Comparison of ENCODE assay signal across 19 cellular contexts in genomic region chr6:108922499-108922898, GRCh38.
DNase-seq lines count a peak whose midpoint lies in the region; ATAC-seq and TF ChIP-seq lines count a peak whose summit lies in the region.
"Had no signal": no experiment of that assay in that cellular context is flagged by ENCODE, and none has a peak within 500 bp of the region (broad histone marks: within the 10 kb centered on the region; RNA-seq: fewer than 3 reads in every experiment).

No MANE protein-coding gene starts in this region.

- H3K4me3 ChIP-seq in left ventricle myocardium inferior (no peak overlapping the region), psoas muscle (no peak overlapping the region), upper lobe of right lung (no peak overlapping the region)
- H3K4me3 ChIP-seq: GM23248 had no signal

- H3K36me3 ChIP-seq in left ventricle myocardium inferior (no peaks in the 10 kb centered on the region), psoas muscle (ENCODE audit: insufficient read depth in 1 of 2, low read depth in 1 of 2) (no peaks in the 10 kb centered on the region), upper lobe of right lung (no peaks in the 10 kb centered on the region)

- TF ChIP-seq CTCF in left ventricle myocardium inferior (IDR thresholded peaks at IDR 0.05; ENCODE audit: borderline replicate concordance) (no peak), psoas muscle (IDR thresholded peaks at IDR 0.05) (no peak), upper lobe of right lung (IDR thresholded peaks at IDR 0.05) (no peak)

- H3K27me3 ChIP-seq in left ventricle myocardium inferior (ENCODE audit: low read depth) (no peaks in the 10 kb centered on the region), psoas muscle (ENCODE audit: insufficient read depth in 3 of 3, low read length in 2 of 3) (no peaks in the 10 kb centered on the region), upper lobe of right lung (no peaks in the 10 kb centered on the region)

- H3K27me3 Mint-ChIP-seq in T-helper 17 cell: no peaks in the 10 kb centered on the region
- H3K27me3 Mint-ChIP-seq: CD4-positive, alpha-beta memory T cell; IgD-negative memory B cell had no signal

- H3K4me1 Mint-ChIP-seq in T-helper 17 cell: peaks cover 21% of the 10 kb centered on the region

- DNase-seq in left ventricle myocardium inferior (no peak), Right ventricle myocardium superior (no peak), T-helper 17 cell (no peak), psoas muscle (no peak), DMS 273 (lab: John Stamatoyannopoulos, UW; ENCODE audit: unreplicated experiment) (no peak), RKO (ENCODE audit: low spot score) (no peak), upper lobe of right lung (no peak)
- DNase-seq: AML-193; C1 segment of cervical spinal cord; CD4-positive, alpha-beta memory T cell; DMS153; DMS79 treated with DMSO at 0.1 percent for 48 hours; EL; GM23248; H9; KG1 had no signal

- peak overlapping the region; percentile 6 for H3K27ac Mint-ChIP-seq in T-helper 17 cell
- H3K27ac Mint-ChIP-seq: IgD-negative memory B cell had no signal

- no peak overlapping the region for H3K4me3 Mint-ChIP-seq in T-helper 17 cell
- H3K4me3 Mint-ChIP-seq: H9, IgD-negative memory B cell had no signal

- peaks cover 23% of the 10 kb centered on the region for H3K4me1 ChIP-seq in left ventricle myocardium inferior
- peaks cover 18% of the 10 kb centered on the region for H3K4me1 ChIP-seq in psoas muscle
- H3K4me1 ChIP-seq in upper lobe of right lung: peaks cover 4% of the 10 kb centered on the region

- H3K36me3 Mint-ChIP-seq in T-helper 17 cell (ENCODE audit: low read depth): peaks cover 2% of the 10 kb centered on the region

- H3K9me3 ChIP-seq in left ventricle myocardium inferior (replicated peaks): no peaks in the 10 kb centered on the region
- no peaks in the 10 kb centered on the region for H3K9me3 ChIP-seq in T-helper 17 cell (ENCODE audit: control insufficient read depth, low read length, poor library complexity, severe bottlenecking)
- no peaks in the 10 kb centered on the region for H3K9me3 ChIP-seq in psoas muscle
- no peaks in the 10 kb centered on the region for H3K9me3 ChIP-seq in upper lobe of right lung

- intact Hi-C loops in left ventricle myocardium inferior (cut with micrococcal nuclease) (no loop called here), Right ventricle myocardium superior (cut with DNase I) (no loop called here), psoas muscle (cut with DNase I) (no loop called here), upper lobe of right lung (cut with DNase I) (no loop called here)

- ATAC-seq in Right ventricle myocardium superior (ENCODE audit: poor library complexity): no peak
- ATAC-seq in T-helper 17 cell: no peak
- no peak for ATAC-seq in psoas muscle
- no peak for ATAC-seq in HG03439 (IDR thresholded peaks at IDR 0.05; ENCODE audit: unreplicated experiment)
- no peak for ATAC-seq in upper lobe of right lung

- H3K27ac ChIP-seq in left ventricle myocardium inferior (replicated peaks): peak overlapping the region; percentile 37
- peak overlapping the region; percentile 72 for H3K27ac ChIP-seq in psoas muscle
- no peak overlapping the region for H3K27ac ChIP-seq in upper lobe of right lung
- H3K27ac ChIP-seq: 22Rv1, GM23248 had no signal
